8 cellular contexts compared by ENCODE assay signal in genomic region chr18:2656237-2657042, GRCh38. TPM values are rescaled to one million over a fixed set of nuclear protein-coding genes. Genes with fewer than 3 reads are reported as not detected.
DNase-seq lines count a peak whose midpoint lies in the region; ATAC-seq and TF ChIP-seq lines count a peak whose summit lies in the region.

No MANE protein-coding gene starts in this region.

- H3K27me3 ChIP-seq in mononuclear cell (ENCODE audit: insufficient read depth, low read length) = no peaks in the 10 kb centered on the region

- H3K27me3 Mint-ChIP-seq in HFFc6 (ENCODE audit: insufficient read depth) = peaks cover 2% of the 10 kb centered on the region
- H3K27me3 Mint-ChIP-seq in endothelial cell (ENCODE audit: unreplicated experiment) = peaks cover 9% of the 10 kb centered on the region
- H3K27me3 Mint-ChIP-seq in stimulated activated naive CD8-positive, alpha-beta T cell treated with anti-CD3 and anti-CD28 coated beads, Interleukin-15, amount 100 ng/mL, for 72 hours = no peaks in the 10 kb centered on the region

- H3K4me1 Mint-ChIP-seq in HFFc6 (ENCODE audit: low read depth) (peaks cover 37% of the 10 kb centered on the region), endothelial cell (ENCODE audit: unreplicated experiment) (peaks cover 20% of the 10 kb centered on the region)
- peaks cover 40% of the 10 kb centered on the region for H3K4me1 Mint-ChIP-seq in stimulated activated naive CD8-positive, alpha-beta T cell treated with anti-CD3 and anti-CD28 coated beads, Interleukin-15, amount 100 ng/mL, for 72 hours

- H3K27ac Mint-ChIP-seq in HFFc6 (peak overlapping the region; percentile 93), endothelial cell (ENCODE audit: unreplicated experiment) (peak overlapping the region; percentile 52)
- H3K27ac Mint-ChIP-seq in stimulated activated naive CD8-positive, alpha-beta T cell treated with anti-CD3 and anti-CD28 coated beads, Interleukin-15, amount 100 ng/mL, for 72 hours = peak overlapping the region; percentile 96 to 99

- peak overlapping the region; percentile 93 for H3K4me3 Mint-ChIP-seq in HFFc6
- peak overlapping the region; percentile 95 for H3K4me3 Mint-ChIP-seq in endothelial cell (ENCODE audit: unreplicated experiment)
- peak overlapping the region; percentile 83 to 95 for H3K4me3 Mint-ChIP-seq in stimulated activated naive CD8-positive, alpha-beta T cell treated with anti-CD3 and anti-CD28 coated beads, Interleukin-15, amount 100 ng/mL, for 72 hours

- H3K4me3 ChIP-seq in mononuclear cell (ENCODE audit: low read length) = peak overlapping the region; percentile 99

- no peaks in the 10 kb centered on the region for H3K9me3 ChIP-seq in mononuclear cell (ENCODE audit: low read depth, low read length)

- H3K36me3 Mint-ChIP-seq in HFFc6 (ENCODE audit: low read depth) (peaks cover 6% of the 10 kb centered on the region), endothelial cell (ENCODE audit: low read depth, unreplicated experiment) (peaks cover 11% of the 10 kb centered on the region)

- no peak for TF ChIP-seq CTCF in GM10266 (IDR thresholded peaks at IDR 0.05; ENCODE audit: control insufficient read depth, insufficient read depth, low read depth, missing control alignments)
- TF ChIP-seq CTCF in HFFc6 (IDR thresholded peaks at IDR 0.05) = no peak
- no peak for TF ChIP-seq CTCF in endothelial cell (IDR thresholded peaks at IDR 0.05; ENCODE audit: unreplicated experiment)

- DNase-seq in GM10266 (ENCODE audit: extremely low spot score) (peak; percentile 34), HFFc6 (peak; percentile 19), NCI-H146 treated with DMSO at 0.1 percent for 48 hours (lab: John Stamatoyannopoulos, UW; ENCODE audit: unreplicated experiment) (peak; percentile 23), endothelial cell (ENCODE audit: low spot score) (peak; percentile 41), NCI-H2196 (lab: John Stamatoyannopoulos, UW; ENCODE audit: unreplicated experiment) (no peak)
- peak; percentile 36 for DNase-seq in activated CD8-positive, alpha-beta memory T cell treated with anti-CD3 and anti-CD28 coated beads, Interleukin-2, amount 50 U/mL, for 4 hours
- DNase-seq in stimulated activated naive CD8-positive, alpha-beta T cell treated with anti-CD3 and anti-CD28 coated beads, Interleukin-15, amount 100 ng/mL, for 72 hours = peak in 1 of 2 donors; percentile 56

- peaks cover 55% of the 10 kb centered on the region for H3K4me1 ChIP-seq in mononuclear cell (ENCODE audit: insufficient read depth, low read length)

- ATAC-seq in stimulated activated naive CD8-positive, alpha-beta T cell treated with anti-CD3 and anti-CD28 coated beads, Interleukin-15, amount 100 ng/mL, for 72 hours = peak; percentile 26

- H3K9me3 Mint-ChIP-seq in HFFc6 (no peaks in the 10 kb centered on the region), endothelial cell (ENCODE audit: unreplicated experiment) (no peaks in the 10 kb centered on the region)
- no peaks in the 10 kb centered on the region for H3K9me3 Mint-ChIP-seq in stimulated activated naive CD8-positive, alpha-beta T cell treated with anti-CD3 and anti-CD28 coated beads, Interleukin-15, amount 100 ng/mL, for 72 hours

RNA-seq across cellular contexts. Expression of gene SMCHD1, which starts 0.9 kb away (rescaled TPM):
- 10 to 100 TPM; 19.4 to 30.4 (median 26.4) TPM for total RNA-seq in HFFc6 (2021; fragmentation: NEBNext Ultra II Directional; extraction: Animal tissue kit (Norgen Biotek cat#: 25700))
- total RNA-seq in endothelial cell (ENCODE audit: unreplicated experiment) (28.3 TPM), mononuclear cell (957 TPM)

Comparison
In these comparisons a context has a peak if more than half of its experiments do, and no peak if none do; other contexts are left out.
1. RNA of gene SMCHD1, which starts 0.9 kb away (total RNA-seq): 957 TPM in mononuclear cell (single experiment); 19.4 to 30.4 TPM in HFFc6 and 28.3 TPM in endothelial cell (single experiment); every median in the first group is over 10 times any median in the second.
2. Peak in every context shown above with its lines, with median percentiles within 50 percentile points of each other: H3K27ac Mint-ChIP-seq and H3K4me3 Mint-ChIP-seq.